25 cellular contexts compared by ENCODE assay signal in genomic region chr1:24783713-24784112, GRCh38.
"Had no signal": no experiment of that assay in that cellular context is flagged by ENCODE, and none has a peak within 500 bp of the region (broad histone marks: within the 10 kb centered on the region; RNA-seq: fewer than 3 reads in every experiment).

No MANE protein-coding gene starts in this region.

- H3K4me3 ChIP-seq: body of pancreas, colonic mucosa, neural progenitor cell, right atrium auricular region had no signal

- H3K36me3 Mint-ChIP-seq: activated CD8-positive, alpha-beta memory T cell treated with anti-CD3 and anti-CD28 coated beads, Interleukin-2, amount 10 ng/mL, durations not matched to agents 7 days and 5 days; activated naive CD8-positive, alpha-beta T cell; naive thymus-derived CD8-positive, alpha-beta T cell had no signal

- H3K4me2 ChIP-seq: neural progenitor cell had no signal

- H3K9me3 ChIP-seq: body of pancreas, colonic mucosa, right atrium auricular region had no signal

- H3K9ac ChIP-seq: neural progenitor cell had no signal

- H3K4me1 ChIP-seq: colonic mucosa, neural progenitor cell had no signal

- H3K27ac Mint-ChIP-seq: activated CD8-positive, alpha-beta memory T cell treated with anti-CD3 and anti-CD28 coated beads, Interleukin-2, amount 10 ng/mL, durations not matched to agents 7 days and 5 days; activated CD8-positive, alpha-beta T cell treated with anti-CD3 and anti-CD28 coated beads for 36 hours; activated naive CD8-positive, alpha-beta T cell; activated T-cell treated with anti-CD3 and anti-CD28 coated beads, Interleukin-2, amount 50 U/mL, for 72 hours; neural progenitor cell had no signal

- ATAC-seq: activated CD8-positive, alpha-beta memory T cell treated with anti-CD3 and anti-CD28 coated beads, Interleukin-2, amount 10 ng/mL, durations not matched to agents 7 days and 5 days; activated CD8-positive, alpha-beta T cell treated with anti-CD3 and anti-CD28 coated beads for 36 hours; activated T-cell treated with anti-CD3 and anti-CD28 coated beads, Interleukin-2, amount 50 U/mL, for 72 hours; body of pancreas; naive thymus-derived CD8-positive, alpha-beta T cell had no signal

- H3K27ac ChIP-seq: body of pancreas, colonic mucosa, epithelial cell of prostate, neural progenitor cell, right atrium auricular region, VCaP had no signal

- H3K9me3 Mint-ChIP-seq: activated CD8-positive, alpha-beta T cell treated with anti-CD3 and anti-CD28 coated beads for 36 hours; activated T-cell treated with anti-CD3 and anti-CD28 coated beads, Interleukin-2, amount 50 U/mL, for 72 hours; naive thymus-derived CD8-positive, alpha-beta T cell had no signal

- H3K4me1 Mint-ChIP-seq: activated CD8-positive, alpha-beta memory T cell treated with anti-CD3 and anti-CD28 coated beads, Interleukin-2, amount 10 ng/mL, durations not matched to agents 7 days and 5 days; neural progenitor cell had no signal

- H3K27me3 ChIP-seq: body of pancreas, colonic mucosa, neural progenitor cell, right atrium auricular region had no signal

- H3K36me3 ChIP-seq: colonic mucosa, neural progenitor cell, right atrium auricular region had no signal

- H3K4me3 Mint-ChIP-seq: activated CD8-positive, alpha-beta memory T cell treated with anti-CD3 and anti-CD28 coated beads, Interleukin-2, amount 10 ng/mL, durations not matched to agents 7 days and 5 days; activated CD8-positive, alpha-beta T cell treated with anti-CD3 and anti-CD28 coated beads for 36 hours; activated naive CD8-positive, alpha-beta T cell; activated T-cell treated with anti-CD3 and anti-CD28 coated beads, Interleukin-2, amount 50 U/mL, for 72 hours; naive thymus-derived CD8-positive, alpha-beta T cell; neural progenitor cell had no signal

- H2AFZ ChIP-seq: neural progenitor cell had no signal

- DNase-seq: activated CD4-positive, alpha-beta T cell treated with anti-CD3 and anti-CD28 coated beads, Interleukin-2, amount 50 U/mL, for 1 hour; activated CD8-positive, alpha-beta memory T cell treated with anti-CD3 and anti-CD28 coated beads, Interleukin-2, amount 10 ng/mL, durations not matched to agents 7 days and 5 days; activated CD8-positive, alpha-beta T cell treated with anti-CD3 and anti-CD28 coated beads for 36 hours; activated naive CD4-positive, alpha-beta T cell treated with Interleukin-2 at 50 U/mL for 16 hours; activated T-cell treated with anti-CD3 and anti-CD28 coated beads, Interleukin-2, amount 50 U/mL, for 72 hours; anterior cingulate cortex; body of pancreas; colonic mucosa; effector CD8-positive, alpha-beta T cell; mesenchymal stem cell; naive thymus-derived CD8-positive, alpha-beta T cell; occipital lobe; stimulated activated naive CD4-positive, alpha-beta T cell treated with Interleukin-2 at 50 U/mL for 16 hours; T-helper 9 cell; trophoblast cell had no signal

- FAIRE-seq: endometrium, frontal cortex, islet of Langerhans, TTC549, urothelium cell line had no signal
